2 cellular contexts compared by ENCODE assay signal in the genomic region with DNA sequence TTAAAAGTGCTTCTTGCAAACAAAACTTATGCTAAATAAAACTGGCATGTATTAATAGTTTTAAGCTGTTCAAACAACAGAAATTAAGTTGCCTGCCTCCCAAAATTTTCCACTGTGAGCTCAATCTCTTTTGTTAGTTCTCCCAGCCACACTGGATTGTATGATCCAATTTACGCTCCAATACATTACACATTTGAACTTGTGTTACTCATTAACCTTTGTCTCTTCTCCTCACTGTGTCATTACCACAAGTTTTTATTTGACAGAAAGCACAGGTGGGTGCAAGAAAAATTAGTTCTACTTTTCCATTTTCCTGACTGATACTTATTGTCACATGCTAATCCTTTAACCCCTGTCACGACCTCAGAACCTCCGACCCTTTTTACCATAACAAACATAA.
TF ChIP-seq lines count a peak whose summit lies in the region.

No MANE protein-coding gene starts in this region.

TF ChIP-seq in GM12878, 131 proteins besides CTCF, POLR2A, EP300 and RAD21:
- no peak for TF ChIP-seq RAD51 (IDR thresholded peaks at IDR 0.05)
- no peak for TF ChIP-seq HDAC6 (IDR thresholded peaks at IDR 0.05; ENCODE audit: unreplicated experiment)
- TF ChIP-seq ETV6 (conservative IDR thresholded peaks at IDR 0.05 in 1 of 2, IDR thresholded peaks at IDR 0.05 in 1 of 2; ENCODE audit: borderline replicate concordance in 1 of 2, low read depth in 1 of 2) = no peak
- TF ChIP-seq SPI1 (IDR thresholded peaks at IDR 0.05; ENCODE audit: borderline replicate concordance, insufficient read depth, low read depth, low read length) = no peak

TF ChIP-seq in HepG2, 621 proteins besides CTCF, POLR2A, EP300 and RAD21:
- TF ChIP-seq TP53 (CRISPR knock-in tag; conservative IDR thresholded peaks at IDR 0.05) (no peak), DR1 (CRISPR knock-in tag; IDR thresholded peaks at IDR 0.05) (no peak), HNRNPUL1 (IDR thresholded peaks at IDR 0.05; ENCODE audit: low read depth, low read length) (no peak)
